Comparison of ENCODE assay signal across 8 cellular contexts in genomic region chr2:136381722-136382633, GRCh38.
DNase-seq lines count a peak whose midpoint lies in the region; ATAC-seq lines count a peak whose summit lies in the region.

No MANE protein-coding gene starts in this region.

- intact Hi-C loops in posterior vena cava (cut with DNase I): loop anchor here in 1 of 2 donors (10.0 kb wide), 1 partner anchor 467 kb away; no protein-coding TSS in a partner anchor

- H3K4me3 Mint-ChIP-seq in effector memory CD8-positive, alpha-beta T cell: peak overlapping the region; percentile 52 to 66

- H3K27me3 Mint-ChIP-seq in effector memory CD8-positive, alpha-beta T cell: no peaks in the 10 kb centered on the region

- peaks cover 11% of the 10 kb centered on the region for H3K36me3 Mint-ChIP-seq in effector memory CD8-positive, alpha-beta T cell (ENCODE audit: insufficient read depth)

- peak overlapping the region; percentile 87 to 90 for H3K27ac Mint-ChIP-seq in effector memory CD8-positive, alpha-beta T cell

- DNase-seq in UCSD-AML1 (lab: John Stamatoyannopoulos, UW; ENCODE audit: unreplicated experiment) (peak; percentile 40), posterior vena cava (ENCODE audit: low spot score) (no peak), NCI-H187 (lab: John Stamatoyannopoulos, UW) (no peak), Kasumi-1 (lab: John Stamatoyannopoulos, UW) (no peak)
- DNase-seq in effector memory CD8-positive, alpha-beta T cell: peak; percentile 50 to 54 (median 53)
- DNase-seq in stimulated activated CD8-positive, alpha-beta memory T cell treated with anti-CD3 and anti-CD28 coated beads, Interleukin-7, amount 100 ng/mL, for 48 hours (ENCODE audit: extremely low read depth in 1 of 2, low read depth in 1 of 2): peak; percentile 64 to 91

- H3K4me1 Mint-ChIP-seq in effector memory CD8-positive, alpha-beta T cell (ENCODE audit: low read depth in 2 of 2): peaks cover 23 to 37% of the 10 kb centered on the region in 2 donors

- H3K9me3 Mint-ChIP-seq in effector memory CD8-positive, alpha-beta T cell: no peaks in the 10 kb centered on the region

- peak; percentile 76 for ATAC-seq in GM19025 (IDR thresholded peaks at IDR 0.05; ENCODE audit: low read depth, unreplicated experiment)
- ATAC-seq in HG03095 (IDR thresholded peaks at IDR 0.05; ENCODE audit: unreplicated experiment): peak; percentile 60
- ATAC-seq in effector memory CD8-positive, alpha-beta T cell (replicated peaks): peak; percentile 75

Comparison
In these comparisons a context has a peak if more than half of its experiments do, and no peak if none do; other contexts are left out.
1. DNase-seq: peak in UCSD-AML1 (single experiment), effector memory CD8-positive, alpha-beta T cell (3 of 3) and stimulated activated CD8-positive, alpha-beta memory T cell treated with anti-CD3 and anti-CD28 coated beads, Interleukin-7, amount 100 ng/mL, for 48 hours (2 of 2); none in posterior vena cava (single experiment), NCI-H187 (0 of 2) and Kasumi-1 (0 of 2).
2. Peak in every context shown above with its lines, with median percentiles within 50 percentile points of each other: ATAC-seq.